In the genomic region with DNA sequence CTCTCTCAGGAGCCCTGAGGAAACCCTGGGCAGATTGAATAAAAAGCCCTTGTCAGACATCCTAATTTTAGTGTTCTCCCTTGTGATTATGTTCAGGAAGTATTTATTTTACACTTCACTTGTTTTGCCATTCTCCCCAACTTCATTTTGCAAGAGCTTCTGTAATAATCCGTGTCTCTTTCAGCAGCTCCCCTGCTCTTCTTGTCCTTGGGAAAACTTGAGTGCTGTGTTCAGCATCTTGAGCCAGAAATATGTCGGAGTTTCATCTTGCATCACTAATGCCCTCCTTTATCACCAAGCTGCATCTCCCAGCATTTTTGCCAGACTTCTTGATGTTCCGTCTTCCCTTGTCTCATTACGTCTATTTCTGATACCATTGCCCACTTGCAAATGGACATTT, we compare ENCODE assay signal across 24 cellular contexts.
"Had no signal": no experiment of that assay in that cellular context is flagged by ENCODE, and none has a peak within 500 bp of the region (broad histone marks: within the 10 kb centered on the region; RNA-seq: fewer than 3 reads in every experiment).

No MANE protein-coding gene starts in this region.

- H3K27ac ChIP-seq: neutrophil, pancreas, prostate gland, right lobe of liver, sigmoid colon, suprapubic skin, testis, tibial artery, transverse colon, upper lobe of right lung, uterus had no signal

- DNase-seq: naive thymus-derived CD8-positive, alpha-beta T cell; nephron progenitor cell; nucleus accumbens; pancreas; right cardiac atrium; right lobe of liver; sigmoid colon; small intestine; stimulated activated CD4-positive, alpha-beta T cell treated with anti-CD3 and anti-CD28 coated beads, Interleukin-1b, Interleukin-23, amount 100 ng/mL, for 48 hours; stimulated activated CD4-positive, alpha-beta T cell treated with anti-CD3 and anti-CD28 coated beads, Interleukin-4, amount 100 ng/mL, for 1 hour; stimulated activated CD4-positive, alpha-beta T cell treated with anti-CD3 and anti-CD28 coated beads, Interleukin-4, amount 100 ng/mL, for 4 hours; stimulated activated CD8-positive, alpha-beta memory T cell treated with anti-CD3 and anti-CD28 coated beads, Interleukin-4, amount 100 ng/mL, for 48 hours; stimulated activated naive CD4-positive, alpha-beta T cell; stimulated activated naive CD8-positive, alpha-beta T cell treated with anti-CD3 and anti-CD28 coated beads, Interleukin-15, amount 100 ng/mL, for 72 hours; stimulated activated naive CD8-positive, alpha-beta T cell treated with anti-CD3 and anti-CD28 coated beads, Interleukin-15, Interleukin-2, amounts not matched to agents 100 U/mL and 50 U/mL, for 24 hours; substantia nigra; testis; tibial artery; transverse colon; upper lobe of right lung; uterus had no signal

- H3K27me3 ChIP-seq: neutrophil, pancreas, right lobe of liver, suprapubic skin, testis, transverse colon, upper lobe of right lung, uterus had no signal

- H3K36me3 ChIP-seq: neutrophil, pancreas, prostate gland, right lobe of liver, sigmoid colon, suprapubic skin, tibial artery, transverse colon, upper lobe of right lung, uterus had no signal

- H3K4me1 ChIP-seq: pancreas, prostate gland, right lobe of liver, sigmoid colon, suprapubic skin, testis, tibial artery, transverse colon, upper lobe of right lung, uterus had no signal

- H3K9me3 ChIP-seq: neutrophil, pancreas, prostate gland, right lobe of liver, sigmoid colon, suprapubic skin, testis, tibial artery, transverse colon, upper lobe of right lung, uterus had no signal

- H3K4me3 ChIP-seq: pancreas, prostate gland, right lobe of liver, sigmoid colon, suprapubic skin, testis, tibial artery, transverse colon, upper lobe of right lung, uterus had no signal
